8 cellular contexts compared by ENCODE assay signal in the genomic region with DNA sequence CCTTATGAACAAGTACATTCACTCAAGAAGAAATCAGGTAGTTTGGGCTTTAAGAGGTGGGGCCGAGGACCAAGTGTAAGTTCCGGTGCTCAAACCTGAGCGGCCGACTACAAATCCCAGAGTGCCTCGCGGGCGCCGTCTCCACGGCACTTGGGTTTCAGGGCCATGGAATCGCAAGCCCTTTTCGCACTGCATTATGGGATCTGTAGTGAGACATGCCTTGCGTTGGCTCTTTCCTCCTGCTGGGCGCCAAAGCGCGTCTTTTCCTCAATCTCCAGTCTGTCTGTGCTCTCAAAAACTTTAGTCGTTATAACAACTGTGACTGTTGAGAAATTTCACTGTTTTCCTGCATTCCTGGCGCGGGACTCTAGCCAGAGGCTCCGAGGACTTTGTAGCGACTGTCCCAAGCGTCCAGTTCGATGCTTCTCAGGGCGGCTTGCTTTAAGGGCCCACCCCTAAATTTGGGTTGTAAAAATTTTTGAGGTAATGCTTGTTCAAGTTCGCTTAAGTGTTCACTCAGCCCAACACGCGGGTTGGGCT. TPM values are rescaled to one million over a fixed set of nuclear protein-coding genes. Genes with fewer than 3 reads are reported as not detected.
DNase-seq lines count a peak whose midpoint lies in the region; ATAC-seq and TF ChIP-seq lines count a peak whose summit lies in the region.

No MANE protein-coding gene starts in this region.

- peaks cover 7% of the 10 kb centered on the region; the same call in 1 of the 2 replicates for H3K9me1 ChIP-seq in IMR-90 (ENCODE audit: insufficient read depth, low read length)

- dilution Hi-C loops in IMR-90 (cut with HindIII; ENCODE audit: low sequenced_read_pairs, unreplicated experiment), result no loop called here

- peak overlapping the region; percentile 73 for H3K4ac ChIP-seq in IMR-90 (ENCODE audit: low read depth, low read length)

- H3K36me3 Mint-ChIP-seq in mesothelial cell of epicardium, result peaks cover 3% of the 10 kb centered on the region

- H2AK9ac ChIP-seq in IMR-90 (replicated peaks; ENCODE audit: low read depth, low read length, poor library complexity), result peak overlapping the region; percentile 7

- in situ Hi-C loops in IMR-90 (cut with MboI; ENCODE audit: low sequenced_read_pairs), result no loop called here

- ATAC-seq in GM21529 (IDR thresholded peaks at IDR 0.05; ENCODE audit: unreplicated experiment) (peak; percentile 75), IMR-90 (ENCODE audit: low read depth) (peak; percentile 74)

- no peak overlapping the region for H2BK20ac ChIP-seq in IMR-90 (ENCODE audit: low read depth, low read length)

- peak overlapping the region; percentile 98 for H3K27ac Mint-ChIP-seq in mesothelial cell of epicardium

- TF ChIP-seq POLR2A in IMR-90 (IDR thresholded peaks at IDR 0.05; ENCODE audit: low read depth, low read length), result no peak

- peak overlapping the region; percentile 40 for H4K5ac ChIP-seq in IMR-90 (ENCODE audit: low read depth, low read length)

- H3K27me3 ChIP-seq in IMR-90 (ENCODE audit: control insufficient read depth, insufficient read depth, low read length) (no peaks in the 10 kb centered on the region), OCI-LY3 (ENCODE audit: low read depth, low read length) (no peaks in the 10 kb centered on the region)

- WGBS in IMR-90 (ENCODE audit: extremely low coverage in 2 of 2, insufficient read length in 1 of 2), 2 experiments, result 0% methylated on average over 14 of the region's 26 CpGs; no CpG with 5 or more reads in 1 of the 2 experiments

- peak overlapping the region; percentile 31; the same call in 1 of the 2 replicates for H3K18ac ChIP-seq in IMR-90 (ENCODE audit: low read depth, low read length)

- BruUV-seq in IMR-90 (replicated peaks; lab: Mats Ljungman, UMichigan), result no TSS peak

- H3K36me3 ChIP-seq in IMR-90 (ENCODE audit: control insufficient read depth, insufficient read depth, low read length) (no peaks in the 10 kb centered on the region), OCI-LY3 (replicated peaks; ENCODE audit: low read depth, low read length) (peaks cover 4% of the 10 kb centered on the region)

- H3K56ac ChIP-seq in IMR-90 (ENCODE audit: extremely low read depth, insufficient read depth, low read length), result 0 out of 2 replicates have a peak overlapping the region, but pooled peaks have one; percentile 33

- TF ChIP-seq CTCF in IMR-90 (conservative IDR thresholded peaks at IDR 0.05; ENCODE audit: low read depth, low read length), result 0 out of 2 replicates have a peak, but pooled peaks have one; percentile 2
- no peak for TF ChIP-seq CTCF in OCI-LY3 (IDR thresholded peaks at IDR 0.05; ENCODE audit: low read depth, low read length)
- no peak for TF ChIP-seq CTCF in mesothelial cell of epicardium (IDR thresholded peaks at IDR 0.05; ENCODE audit: unreplicated experiment)

- H3K4me2 ChIP-seq in IMR-90 (ENCODE audit: low read depth, low read length) (peak overlapping the region; percentile 70), OCI-LY3 (ENCODE audit: low read length) (peak overlapping the region; percentile 79)

- intact Hi-C loops in IMR-90 (cut with micrococcal nuclease), result no loop called here

- peak overlapping the region; percentile 3; the same call in 1 of the 3 replicates for H2BK15ac ChIP-seq in IMR-90 (ENCODE audit: low read depth, low read length)

- H4K8ac ChIP-seq in IMR-90 (ENCODE audit: low read depth in 2 of 2, low read length in 2 of 2), result peak overlapping the region; percentile 59 to 85

- H3K79me2 ChIP-seq in OCI-LY3 (ENCODE audit: low read length), result peaks cover 32% of the 10 kb centered on the region

- peak overlapping the region; percentile 53; the same call in 1 of the 2 replicates for H4K91ac ChIP-seq in IMR-90 (ENCODE audit: insufficient read depth, low read depth, low read length)

- H2AK5ac ChIP-seq in IMR-90 (ENCODE audit: low read depth, low read length), result no peak overlapping the region

- H3K27ac ChIP-seq in IMR-90 (ENCODE audit: insufficient read depth, low read length), result peak overlapping the region; percentile 70
- H3K27ac ChIP-seq in OCI-LY3 (ENCODE audit: low read length), result peak overlapping the region; percentile 60

- peak overlapping the region; percentile 46; the same call in 1 of the 2 replicates for H3K23ac ChIP-seq in IMR-90 (ENCODE audit: low read depth, low read length)

- H3K9me3 Mint-ChIP-seq in mesothelial cell of epicardium, result no peaks in the 10 kb centered on the region

- H3K4me1 ChIP-seq in IMR-90 (ENCODE audit: control insufficient read depth, insufficient read depth, low read length), result peaks cover 4% of the 10 kb centered on the region
- peaks cover 46% of the 10 kb centered on the region for H3K4me1 ChIP-seq in OCI-LY3 (ENCODE audit: low read length)

- H3K4me3 Mint-ChIP-seq in mesothelial cell of epicardium, result peak overlapping the region; percentile 96

- H2BK5ac ChIP-seq in IMR-90 (ENCODE audit: low read depth, low read length, poor library complexity, severe bottlenecking), result peak overlapping the region; percentile 72

- CTCF ChIA-PET in IMR-90 (lab: Yijun Ruan, JAX), result interaction anchor here (1.3 kb wide), 1 partner anchor 509 kb away, joined by 4 read pairs; no protein-coding TSS in a partner anchor

- H2BK120ac ChIP-seq in IMR-90 (ENCODE audit: low read depth, low read length), result peak overlapping the region; percentile 50; the same call in 1 of the 2 replicates

- H3K79me1 ChIP-seq in IMR-90 (ENCODE audit: low read depth in 1 of 2, low read length in 2 of 2), result peaks cover 5 to 37% of the 10 kb centered on the region in 2 experiments; a peak in 2 of 4 replicates

- H2AFZ ChIP-seq in IMR-90 (replicated peaks; ENCODE audit: low read length, poor library complexity), result peak overlapping the region; percentile 88
- peak overlapping the region; percentile 92 for H2AFZ ChIP-seq in OCI-LY3 (ENCODE audit: low read depth, low read length)

- peaks cover 40% of the 10 kb centered on the region for H3K4me1 Mint-ChIP-seq in mesothelial cell of epicardium

- H3K27me3 Mint-ChIP-seq in mesothelial cell of epicardium (ENCODE audit: low read depth), result no peaks in the 10 kb centered on the region

- peaks cover 13% of the 10 kb centered on the region; the same call in 1 of the 2 replicates for H4K20me1 ChIP-seq in IMR-90 (ENCODE audit: insufficient read depth, low read length)
- H4K20me1 ChIP-seq in OCI-LY3 (ENCODE audit: insufficient read depth, low read length), result 0 out of 2 replicates have a peak, but pooled peaks cover 6% of the 10 kb centered on the region

- POLR2A ChIA-PET in IMR-90 (lab: Charles Lee; ENCODE audit: unreplicated experiment), result no interaction called here

- H3K14ac ChIP-seq in IMR-90 (replicated peaks; ENCODE audit: low read depth, low read length), result 0 out of 2 replicates have a peak overlapping the region, but pooled peaks have one; percentile 39

- H3K9ac ChIP-seq in IMR-90 (ENCODE audit: low read depth, low read length), result peak overlapping the region; percentile 80
- H3K9ac ChIP-seq in OCI-LY3 (ENCODE audit: low read length), result peak overlapping the region; percentile 78

- H3K9me3 ChIP-seq in IMR-90 (ENCODE audit: control insufficient read depth, insufficient read depth, low read length), result no peaks in the 10 kb centered on the region
- H3K9me3 ChIP-seq in OCI-LY3 (ENCODE audit: insufficient read depth, low read length), result no peaks in the 10 kb centered on the region

- H3K4me3 ChIP-seq in IMR-90 (ENCODE audit: insufficient read depth, low read depth, low read length), result peak overlapping the region; percentile 64
- H3K4me3 ChIP-seq in OCI-LY3 (ENCODE audit: low read length), result peak overlapping the region; percentile 80

- no peak for TF ChIP-seq RAD21 in IMR-90 (IDR thresholded peaks at IDR 0.05; ENCODE audit: low read length)

- DNase-seq in D341Med (ENCODE audit: low spot score), result peak; percentile 89
- DNase-seq in IMR-90, result peak; percentile 97
- DNase-seq in activated T-cell treated with anti-CD3 and anti-CD28 coated beads for 1 hour (ENCODE audit: low read depth), result peak; percentile 89
- DNase-seq in epidermal melanocyte (ENCODE audit: insufficient read length, low spot score), result peak; percentile 82
- peak; percentile 76 to 90 for DNase-seq in mesothelial cell of epicardium (ENCODE audit: low spot score in 2 of 2, unreplicated experiment in 2 of 2)
- DNase-seq in stimulated activated CD8-positive, alpha-beta memory T cell treated with anti-CD3 and anti-CD28 coated beads, Interleukin-15, amount 100 ng/mL, for 24 hours (ENCODE audit: low read depth), result peak; percentile 67

TF ChIP-seq in IMR-90, 13 proteins besides CTCF, POLR2A, EP300 and RAD21 (continues in another document):
- TF ChIP-seq ELK1 (IDR thresholded peaks at IDR 0.05; ENCODE audit: borderline replicate concordance, low read depth, low read length), result no peak
- TF ChIP-seq MAZ (IDR thresholded peaks at IDR 0.05; ENCODE audit: borderline replicate concordance, low read depth, low read length), result no peak
- TF ChIP-seq SMC3 (IDR thresholded peaks at IDR 0.05; ENCODE audit: low read depth, low read length), result no peak
- no peak for TF ChIP-seq BHLHE40 (IDR thresholded peaks at IDR 0.05; ENCODE audit: low read depth, low read length)
- TF ChIP-seq MXI1 (IDR thresholded peaks at IDR 0.05; ENCODE audit: borderline replicate concordance, low read depth, low read length), result no peak; the same call in 1 of the 2 replicates
- TF ChIP-seq MAFK (IDR thresholded peaks at IDR 0.05; ENCODE audit: low read depth, low read length), result no peak
- TF ChIP-seq RFX5 (IDR thresholded peaks at IDR 0.05; ENCODE audit: low read depth, low read length), result no peak
- no peak for TF ChIP-seq FOS (IDR thresholded peaks at IDR 0.05; ENCODE audit: low read depth, low read length)
- no peak for TF ChIP-seq CHD1 (IDR thresholded peaks at IDR 0.05; ENCODE audit: low read depth, low read length)
- TF ChIP-seq NFE2L2 (IDR thresholded peaks at IDR 0.05; ENCODE audit: low read depth, low read length), result no peak

RNA-seq across cellular contexts. Expression of gene FBXO9, which starts 0.4 kb away (rescaled TPM):
- total RNA-seq in IMR-90 (2012; rRNA removed), result 36.1 and 49.6 TPM in 2 replicates
- 65.9 and 82.8 TPM in 2 replicates for polyA plus RNA-seq in IMR-90 (2012; rRNA removed)
- 23.1 and 52.3 TPM in 2 replicates for polyA plus RNA-seq in IMR-90 (2012; cell fraction: cytosol; rRNA removed)
- polyA plus RNA-seq in IMR-90 (2012; cell fraction: nucleus; rRNA removed; ENCODE audit: low replicate concordance), result 85.3 and 198 TPM in 2 replicates
- total RNA-seq in mesothelial cell of epicardium, result 66.0 to 74.8 TPM (median 69.0 TPM) in 3 replicates

RNA-seq across cellular contexts. Expression of gene CILK1, which starts 3.2 kb away (rescaled TPM):
- total RNA-seq in IMR-90 (2012; rRNA removed) (11.1 and 12.8 TPM in 2 replicates), mesothelial cell of epicardium (14.0 to 15.0 TPM (median 14.2 TPM) in 3 replicates)
- 8.5 and 9.4 TPM in 2 replicates for polyA plus RNA-seq in IMR-90 (2012; rRNA removed)
- 3.1 and 3.8 TPM in 2 replicates for polyA plus RNA-seq in IMR-90 (2012; cell fraction: cytosol; rRNA removed)
- polyA plus RNA-seq in IMR-90 (2012; cell fraction: nucleus; rRNA removed; ENCODE audit: low replicate concordance), result 2.9 and 10.5 TPM in 2 replicates

Comparison
In these comparisons a context has a peak if more than half of its experiments do, and no peak if none do; other contexts are left out.
1. Peak in every context shown above with its lines: DNase-seq, ATAC-seq, H3K4me3 ChIP-seq and H3K27ac ChIP-seq.